In the genomic region with DNA sequence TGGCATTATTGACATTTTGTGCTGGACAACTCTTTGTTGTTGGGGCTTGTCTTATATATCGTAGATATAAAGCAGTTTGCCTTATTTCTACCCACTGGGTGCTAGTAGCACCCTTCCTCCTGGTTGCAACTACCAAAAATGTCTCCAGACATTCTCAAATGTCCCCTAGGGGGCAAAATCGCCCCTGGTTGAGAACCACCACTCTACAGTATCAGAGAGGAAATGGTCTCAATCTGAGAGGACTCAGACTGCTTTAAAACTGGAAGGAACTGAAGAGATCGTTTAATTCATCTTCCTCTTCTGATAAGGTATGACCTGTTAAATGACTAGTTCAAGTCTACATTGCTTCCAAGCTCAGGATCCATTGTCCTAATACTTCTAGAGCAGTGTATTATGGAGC, we compare ENCODE assay signal across 11 cellular contexts. TPM values are rescaled to one million over a fixed set of nuclear protein-coding genes. Genes with fewer than 3 reads are reported as not detected.
DNase-seq lines count a peak whose midpoint lies in the region; ATAC-seq and TF ChIP-seq lines count a peak whose summit lies in the region.
"Had no signal": no experiment of that assay in that cellular context is flagged by ENCODE, and none has a peak within 500 bp of the region (broad histone marks: within the 10 kb centered on the region; RNA-seq: fewer than 3 reads in every experiment).

No MANE protein-coding gene starts in this region.

- no peaks in the 10 kb centered on the region for H3K36me3 Mint-ChIP-seq in activated CD4-positive, alpha-beta T cell treated with anti-CD3 and anti-CD28 coated beads, Interleukin-2, amount 10 ng/mL, durations not matched to agents 24 days and 14 days (ENCODE audit: low read depth)
- H3K36me3 Mint-ChIP-seq in T-helper 17 cell (ENCODE audit: low read depth) (peaks cover 3% of the 10 kb centered on the region), chondrocyte (ENCODE audit: low read depth) (no peaks in the 10 kb centered on the region)
- H3K36me3 Mint-ChIP-seq: stimulated activated memory B cell treated with anti-CD40 and anti-IgM and Interleukin-4, amounts not matched to agents 10 μg/mL and 1 μg/mL and 100 μg/mL, for 72 hours had no signal

- no peaks in the 10 kb centered on the region for H3K9me3 ChIP-seq in T-helper 17 cell (ENCODE audit: control insufficient read depth, low read length, poor library complexity, severe bottlenecking)
- no peaks in the 10 kb centered on the region for H3K9me3 ChIP-seq in mucosa of descending colon
- H3K9me3 ChIP-seq: sigmoid colon had no signal

- no peaks in the 10 kb centered on the region for H3K4me1 Mint-ChIP-seq in activated CD4-positive, alpha-beta T cell treated with anti-CD3 and anti-CD28 coated beads, Interleukin-2, amount 10 ng/mL, durations not matched to agents 24 days and 14 days
- H3K4me1 Mint-ChIP-seq in T-helper 17 cell: peaks cover 6% of the 10 kb centered on the region
- H3K4me1 Mint-ChIP-seq in chondrocyte (ENCODE audit: low read depth): no peaks in the 10 kb centered on the region
- H3K4me1 Mint-ChIP-seq: stimulated activated memory B cell treated with anti-CD40 and anti-IgM and Interleukin-4, amounts not matched to agents 10 μg/mL and 1 μg/mL and 100 μg/mL, for 72 hours had no signal

- TF ChIP-seq CTCF in mucosa of descending colon (IDR thresholded peaks at IDR 0.05) (no peak), chondrocyte (IDR thresholded peaks at IDR 0.05) (no peak)

- H3K4me3 Mint-ChIP-seq in activated CD4-positive, alpha-beta T cell treated with anti-CD3 and anti-CD28 coated beads, Interleukin-2, amount 10 ng/mL, durations not matched to agents 24 days and 14 days: no peak overlapping the region
- H3K4me3 Mint-ChIP-seq in T-helper 17 cell (no peak overlapping the region), chondrocyte (ENCODE audit: unreplicated experiment) (no peak overlapping the region)
- H3K4me3 Mint-ChIP-seq: stimulated activated memory B cell treated with anti-CD40 and anti-IgM and Interleukin-4, amounts not matched to agents 10 μg/mL and 1 μg/mL and 100 μg/mL, for 72 hours had no signal

- ATAC-seq in GM21526 (IDR thresholded peaks at IDR 0.05; ENCODE audit: low FRiP score, unreplicated experiment) (peak; percentile 67), T-helper 17 cell (peak; percentile 44), mucosa of descending colon (peak; percentile 30)
- ATAC-seq: stimulated activated memory B cell treated with anti-CD40 and anti-IgM and Interleukin-4, amounts not matched to agents 10 μg/mL and 1 μg/mL and 100 μg/mL, for 72 hours had no signal

- H3K9me3 Mint-ChIP-seq in activated CD4-positive, alpha-beta T cell treated with anti-CD3 and anti-CD28 coated beads, Interleukin-2, amount 10 ng/mL, durations not matched to agents 24 days and 14 days: no peaks in the 10 kb centered on the region
- H3K9me3 Mint-ChIP-seq in chondrocyte (ENCODE audit: low read depth): no peaks in the 10 kb centered on the region
- H3K9me3 Mint-ChIP-seq: stimulated activated memory B cell treated with anti-CD40 and anti-IgM and Interleukin-4, amounts not matched to agents 10 μg/mL and 1 μg/mL and 100 μg/mL, for 72 hours had no signal

- peak; percentile 59 for DNase-seq in activated CD4-positive, alpha-beta T cell treated with anti-CD3 and anti-CD28 coated beads, Interleukin-2, amount 10 ng/mL, durations not matched to agents 24 days and 14 days
- DNase-seq in activated CD4-positive, alpha-beta T cell treated with anti-CD3 and anti-CD28 coated beads, Interleukin-2, amount 50 U/mL, for 48 hours: no peak
- no peak for DNase-seq in T-helper 17 cell
- no peak for DNase-seq in mucosa of descending colon
- no peak for DNase-seq in head of caudate nucleus
- no peak for DNase-seq in chondrocyte (ENCODE audit: low spot score)
- DNase-seq in NCI-H774 (lab: John Stamatoyannopoulos, UW): no peak
- DNase-seq: sigmoid colon, T-helper 1 cell had no signal

- H3K4me3 ChIP-seq in mucosa of descending colon: no peak overlapping the region
- H3K4me3 ChIP-seq: sigmoid colon had no signal

- H3K27me3 Mint-ChIP-seq in activated CD4-positive, alpha-beta T cell treated with anti-CD3 and anti-CD28 coated beads, Interleukin-2, amount 10 ng/mL, durations not matched to agents 24 days and 14 days: peaks cover 4% of the 10 kb centered on the region
- H3K27me3 Mint-ChIP-seq in T-helper 17 cell (peaks cover 46% of the 10 kb centered on the region), chondrocyte (ENCODE audit: low read depth) (no peaks in the 10 kb centered on the region)

- intact Hi-C loops in activated CD4-positive, alpha-beta T cell treated with anti-CD3 and anti-CD28 coated beads, Interleukin-2, amount 10 ng/mL, durations not matched to agents 24 days and 14 days (cut with micrococcal nuclease): no loop called here
- intact Hi-C loops in mucosa of descending colon (cut with DNase I, micrococcal nuclease): no loop called here
- intact Hi-C loops in head of caudate nucleus (cut with DNase I): no loop called here

- peaks cover 12% of the 10 kb centered on the region for H3K4me1 ChIP-seq in mucosa of descending colon (ENCODE audit: low read depth)

- H3K36me3 ChIP-seq in mucosa of descending colon (ENCODE audit: low read depth): no peaks in the 10 kb centered on the region
- H3K36me3 ChIP-seq: sigmoid colon had no signal

- H3K27ac Mint-ChIP-seq in activated CD4-positive, alpha-beta T cell treated with anti-CD3 and anti-CD28 coated beads, Interleukin-2, amount 10 ng/mL, durations not matched to agents 24 days and 14 days: no peak overlapping the region
- peak overlapping the region; percentile 37 for H3K27ac Mint-ChIP-seq in T-helper 17 cell
- no peak overlapping the region for H3K27ac Mint-ChIP-seq in chondrocyte (ENCODE audit: unreplicated experiment)
- H3K27ac Mint-ChIP-seq: stimulated activated memory B cell treated with anti-CD40 and anti-IgM and Interleukin-4, amounts not matched to agents 10 μg/mL and 1 μg/mL and 100 μg/mL, for 72 hours had no signal

RNA-seq across cellular contexts. Expression of gene SH3BGRL2, which starts 14.9 kb away (rescaled TPM):
- total RNA-seq in activated CD4-positive, alpha-beta T cell treated with anti-CD3 and anti-CD28 coated beads, Interleukin-2, amount 10 ng/mL, durations not matched to agents 24 days and 14 days: 0.07 and 0.14 TPM in 2 replicates
- total RNA-seq in T-helper 17 cell: 10 to 100 TPM in 1 of 2 donors, 1 to 10 TPM in 1; 2.1 to 36.0 TPM
- total RNA-seq in mucosa of descending colon: 100 to 1,000 TPM in 2 of 3 donors, 10 to 100 TPM in 1; 63.2 to 158 (median 127) TPM
- 2.7 to 2.9 TPM (median 2.8 TPM) in 3 replicates for total RNA-seq in chondrocyte
